In genomic region chr9:100426532-100427365, GRCh38 we compare ENCODE assay signal across 8 cellular contexts. TPM values are rescaled to one million over a fixed set of nuclear protein-coding genes. Genes with fewer than 3 reads are reported as not detected.
DNase-seq lines count a peak whose midpoint lies in the region; ATAC-seq, FAIRE-seq and TF ChIP-seq lines count a peak whose summit lies in the region.

TSS of gene MSANTD3 (plus strand) at chr9:100427143. CDS start at chr9:100441939, 14,796 bp downstream.

- H3K9ac ChIP-seq in Loucy (ENCODE audit: low read depth, low read length, poor library complexity, severe bottlenecking) = peak within 1 kb of the TSS; percentile 88
- H3K9ac ChIP-seq in GM12878 (ENCODE audit: control insufficient read depth, insufficient read depth, low read length) = peak within 1 kb of the TSS; percentile 77

- H3K4me2 ChIP-seq in Loucy (ENCODE audit: low read depth, low read length, poor library complexity, severe bottlenecking) (peak within 1 kb of the TSS; percentile 88), GM12878 (ENCODE audit: control insufficient read depth, insufficient read depth) (peak within 1 kb of the TSS; percentile 99)

- H3K27me3 ChIP-seq in HAP-1 (ENCODE audit: low read depth) (no peaks in the 10 kb centered on the region), Loucy (ENCODE audit: insufficient read depth, low read length, poor library complexity, severe bottlenecking) (no peaks in the 10 kb centered on the region), GM12878 (replicated peaks in 1 of 2; ENCODE audit: control insufficient read depth in 2 of 2, insufficient read depth in 2 of 2, low read length in 1 of 2) (no peaks in the 10 kb centered on the region)

- no peak for TF ChIP-seq EP300 in GM12878 (IDR thresholded peaks at IDR 0.05; ENCODE audit: borderline replicate concordance in 1 of 2, control insufficient read depth in 1 of 2, low read depth in 2 of 2, low read length in 2 of 2)

- FAIRE-seq in GM12878 (lab: Jason Lieb, UNC) = no peak

- intact Hi-C loops in T-helper 2 cell treated with Interferon-gamma antibody and Interleukin-4, amounts not matched to agents 100 ng/mL and 5 ng/mL, for 36 hours (cut with micrococcal nuclease) = loop anchor here (1.0 to 5.0 kb wide), 6 partner anchors 15 to 604 kb away; partner anchors contain the start of genes ERP44, INVS, NR4A3 and STX17
- intact Hi-C loops in GM12878 (cut with micrococcal nuclease; ENCODE audit: unreplicated experiment) = loop anchor here (5.0 kb wide), 1 partner anchor 74 kb away; the partner anchor contains the start of gene TEX10

- TF ChIP-seq RAD21 in GM12878 (IDR thresholded peaks at IDR 0.05; ENCODE audit: insufficient read depth, low read depth, low read length) = no peak

- H3K36me3 ChIP-seq in HAP-1 (replicated peaks) = no peaks in the 10 kb centered on the region
- no peaks in the 10 kb centered on the region for H3K36me3 ChIP-seq in Loucy (ENCODE audit: insufficient read depth, low read length)
- H3K36me3 ChIP-seq in GM12878 (ENCODE audit: control insufficient read depth in 2 of 2, insufficient read depth in 2 of 2, low read length in 1 of 2) = no peaks in the 10 kb centered on the region

- H3K4me1 ChIP-seq in HAP-1 (peaks cover 24% of the 10 kb centered on the region), Loucy (ENCODE audit: insufficient read depth, low read length, poor library complexity, severe bottlenecking) (peaks cover 41% of the 10 kb centered on the region), GM12878 (ENCODE audit: control insufficient read depth, insufficient read depth, low read length) (peaks cover 12% of the 10 kb centered on the region)

- in situ Hi-C loops in HAP-1 (cut with MboI; ENCODE audit: low sequenced_read_pairs) (no loop called here), GM12878 (cut with MboI) (no loop called here)

- H4K20me1 ChIP-seq in Loucy (ENCODE audit: insufficient read depth, low read length, poor library complexity, severe bottlenecking) (peaks cover 13% of the 10 kb centered on the region), GM12878 (ENCODE audit: control insufficient read depth, insufficient read depth) (no peaks in the 10 kb centered on the region)

- peaks cover 41% of the 10 kb centered on the region for H3K79me2 ChIP-seq in Loucy (ENCODE audit: insufficient read depth, low read length)
- peaks cover 5% of the 10 kb centered on the region for H3K79me2 ChIP-seq in GM12878 (ENCODE audit: control insufficient read depth, insufficient read depth, low read length)

- peak; percentile 46 for TF ChIP-seq CTCF in GM10248 (IDR thresholded peaks at IDR 0.05; ENCODE audit: control extremely low read depth, extremely low read depth, low read depth, missing control alignments)
- no peak for TF ChIP-seq CTCF in Loucy (conservative IDR thresholded peaks at IDR 0.05; ENCODE audit: low read length)
- peak in 1 of 3 experiments; percentile 18; a peak in 1 of 6 replicates for TF ChIP-seq CTCF in GM12878 (IDR thresholded peaks at IDR 0.05 in 2 of 3, conservative IDR thresholded peaks at IDR 0.05 in 1 of 3; ENCODE audit: control insufficient read depth in 2 of 3, extremely low read depth in 1 of 3, insufficient read depth in 1 of 3, low read depth in 3 of 3, low read length in 3 of 3)
- TF ChIP-seq CTCF in retinal pigment epithelial cell (conservative IDR thresholded peaks at IDR 0.05; ENCODE audit: low read depth, low read length) = no peak

- WGBS in GM12878 (ENCODE audit: insufficient coverage, insufficient replicate concordance, low lambda C conversion rate, missing lambda C conversion rate) = 3% methylated on average over 22 of the region's 80 CpGs

- TF ChIP-seq POLR2A in GM12878 (IDR thresholded peaks at IDR 0.05; ENCODE audit: low read depth, low read length) = no peak; the same call in 1 of the 2 replicates

- peak within 1 kb of the TSS; percentile 75 for H3K4me3 ChIP-seq in HAP-1
- H3K4me3 ChIP-seq in Loucy (ENCODE audit: low read length, poor library complexity, severe bottlenecking) = peak within 1 kb of the TSS; percentile 94
- H3K4me3 ChIP-seq in GM12878 = peak within 1 kb of the TSS; percentile 76
- H3K4me3 ChIP-seq in retinal pigment epithelial cell (ENCODE audit: low read length) = peak within 1 kb of the TSS; percentile 81

- DNase-seq in GM10248 (ENCODE audit: extremely low spot score) = peak; percentile 84
- peak; percentile 39 to 69 for DNase-seq in HAP-1 (ENCODE audit: low spot score in 2 of 2)
- no peak for DNase-seq in GM12878 (ENCODE audit: low read depth, low spot score)
- DNase-seq in hypothalamus (lab: John Stamatoyannopoulos, UW) = peak in 43 of 51 donors; percentile 5 to 76 (median 45)
- no peak for DNase-seq in retinal pigment epithelial cell (ENCODE audit: low read depth)
- no peak for DNase-seq in middle frontal gyrus (ENCODE audit: extremely low spot score, low spot score)

- CTCF ChIA-PET in GM10248 (lab: Yijun Ruan, JAX) (interaction anchor here (0.7 to 2.6 kb wide), 6 partner anchors 9 to 74 kb away, joined by 3 to 18 read pairs (median 4); partner anchors contain the start of gene TEX10), GM12878 (lab: Yijun Ruan, JAX) (interaction anchor here (0.8 to 3.7 kb wide), 6 partner anchors 11 to 102 kb away, joined by 3 to 19 read pairs (median 3); partner anchors contain the start of gene TEX10)

- POLR2A ChIA-PET in GM10248 (lab: Yijun Ruan, JAX) = no interaction called here
- POLR2A ChIA-PET in GM12878 (lab: Charles Lee) = interaction anchor here (0.6 to 1.3 kb wide), 4 partner anchors 11 to 362 kb away, joined by 3 to 7 read pairs (median 4); no protein-coding TSS in a partner anchor

- H3F3A ChIP-seq in Loucy (ENCODE audit: low read depth) = no peaks in the 10 kb centered on the region

- no peaks in the 10 kb centered on the region for H3K9me3 ChIP-seq in HAP-1
- H3K9me3 ChIP-seq in Loucy (ENCODE audit: insufficient read depth, low read depth, low read length) = no peaks in the 10 kb centered on the region
- H3K9me3 ChIP-seq in GM12878 (replicated peaks; ENCODE audit: control insufficient read depth, insufficient read depth, low read length) = no peaks in the 10 kb centered on the region

- ATAC-seq in GM12878 = peak; percentile 81

- H2AFZ ChIP-seq in Loucy (ENCODE audit: low read length) (peak within 1 kb of the TSS; percentile 99), GM12878 (ENCODE audit: control insufficient read depth, low read depth, low read length) (peak within 1 kb of the TSS; percentile 98)

- H3K27ac ChIP-seq in GM12878 (ENCODE audit: control insufficient read depth, insufficient read depth) = 0 out of 2 replicates have a peak within 1 kb of the TSS, but pooled peaks have one; percentile 25

- SMC1A ChIA-PET in GM12878 (lab: Charles Lee; ENCODE audit: uncharacterized antibody, unreplicated experiment) = interaction anchor here (0.6 to 1.0 kb wide), 6 partner anchors 10 to 1095 kb away, joined by 3 to 4 read pairs (median 3); no protein-coding TSS in a partner anchor

- RAD21 ChIA-PET in GM12878 (lab: Charles Lee; ENCODE audit: unreplicated experiment) = interaction anchor here (0.7 to 1.5 kb wide), 4 partner anchors 11 to 1460 kb away, joined by 3 read pairs; no protein-coding TSS in a partner anchor

- H3K9me2 ChIP-seq in Loucy (replicated peaks; ENCODE audit: low read depth, low read length) = no peaks in the 10 kb centered on the region

- no TSS peak for BruUV-seq in GM12878 (replicated peaks; lab: Mats Ljungman, UMichigan)

TF ChIP-seq in GM12878, 131 proteins besides CTCF, POLR2A, EP300 and RAD21 (continues in another document):
- no peak for TF ChIP-seq ZBED1 (IDR thresholded peaks at IDR 0.05; ENCODE audit: borderline replicate concordance)

RNA-seq across cellular contexts. Expression of gene MSANTD3, which starts in this region (rescaled TPM):
- total RNA-seq in T-helper 2 cell treated with Interferon-gamma antibody and Interleukin-4, amounts not matched to agents 100 ng/mL and 5 ng/mL, for 36 hours = 16.7 and 16.8 TPM in 2 replicates
- total RNA-seq in GM12878 (2013; cell fraction: nucleolus; rRNA removed) = 9.3 and 9.6 TPM in 2 replicates
- total RNA-seq in GM12878 (2014; rRNA removed) (16.0 and 16.5 TPM in 2 replicates), GM12878 (2014; rRNA removed; fragmentation: Illumina TruSeq; extraction: Trizol) (17.1 and 19.7 TPM in 2 replicates), GM12878 (2021) (19.5 and 20.9 TPM in 2 replicates)
- 6.2 TPM for polyA plus RNA-seq in GM12878 (2011; ENCODE audit: low read depth)
- polyA plus RNA-seq in GM12878 (2011; rRNA removed) (13.3 and 18.1 TPM in 2 replicates), GM12878 (2014; fragmentation: Illumina TruSeq; extraction: Trizol) (18.0 and 20.2 TPM in 2 replicates), GM12878 (2014; fragmentation: Nextera tagmentation; extraction: Ambion mirVana) (10 to 100 TPM in 1 of 2 experiments, 1 to 10 TPM in 1; 7.0 to 12.1 TPM), GM12878 (2014; rRNA removed) (19.2 and 21.2 TPM in 2 replicates), GM12878 (2016; fragmentation: Nextera tagmentation; extraction: Ambion mirVana) (1 to 10 TPM; 5.8 to 5.9 TPM)
- polyA plus RNA-seq in GM12878 (2011; cell fraction: cytosol; rRNA removed) = 10.7 and 11.2 TPM in 2 replicates
- 5.9 and 6.5 TPM in 2 replicates for polyA plus RNA-seq in GM12878 (2011; cell fraction: nucleus; rRNA removed)
- polyA plus RNA-seq in GM12878 (2012) = 6.6 and 7.4 TPM in 2 replicates
- polyA minus RNA-seq in GM12878 (2011; rRNA and poly(A)+ RNA removed) = 8.4 and 11.3 TPM in 2 replicates
- polyA minus RNA-seq in GM12878 (2011; cell fraction: cytosol; rRNA and poly(A)+ RNA removed) = 5.3 and 8.7 TPM in 2 replicates
- 3.4 and 5.9 TPM in 2 replicates for polyA minus RNA-seq in GM12878 (2011; cell fraction: nucleus; rRNA and poly(A)+ RNA removed)

Comparison
In these comparisons a context has a peak if more than half of its experiments do, and no peak if none do; other contexts are left out.
1. DNase-seq: peak in GM10248 (single experiment), HAP-1 (2 of 2) and hypothalamus (43 of 51); none in GM12878 (single experiment), retinal pigment epithelial cell (single experiment) and middle frontal gyrus (single experiment).
2. Peak in every context shown above with its lines, with median percentiles within 50 percentile points of each other: H3K4me3 ChIP-seq.